8 cellular contexts compared by ENCODE assay signal in genomic region chr3:99023590-99024192, GRCh38.
DNase-seq lines count a peak whose midpoint lies in the region; ATAC-seq, FAIRE-seq and TF ChIP-seq lines count a peak whose summit lies in the region.

No MANE protein-coding gene starts in this region.

- H3K36me3 ChIP-seq in H1 (ENCODE audit: control insufficient read depth in 2 of 4, insufficient read depth in 4 of 4, low read length in 3 of 4), result no peaks in the 10 kb centered on the region
- no peaks in the 10 kb centered on the region for H3K36me3 ChIP-seq in osteoblast (ENCODE audit: insufficient read depth, low read length)

- H3K4ac ChIP-seq in H1 (replicated peaks; ENCODE audit: insufficient read length, low read depth, low read length), result no peak overlapping the region

- H3K4me3 ChIP-seq in H1 (ENCODE audit: extremely low read depth in 1 of 4, insufficient read depth in 2 of 4, low read depth in 3 of 4, low read length in 4 of 4), result no peak overlapping the region
- H3K4me3 ChIP-seq in osteoblast (ENCODE audit: insufficient read depth, low read length), result no peak overlapping the region

- H3K56ac ChIP-seq in H1 (replicated peaks; ENCODE audit: insufficient read length, low read depth, low read length), result no peak overlapping the region

- no peak overlapping the region for H3K9ac ChIP-seq in H1 (replicated peaks in 1 of 4; ENCODE audit: extremely low read depth in 1 of 4, low read depth in 3 of 4, low read length in 3 of 4)

- H3K4me1 ChIP-seq in H1 (replicated peaks in 1 of 4; ENCODE audit: control insufficient read depth in 3 of 4, insufficient read depth in 4 of 4, low read length in 3 of 4), result no peaks in the 10 kb centered on the region
- no peaks in the 10 kb centered on the region for H3K4me1 ChIP-seq in osteoblast (ENCODE audit: insufficient read depth, low read length)

- no peak overlapping the region for H2BK15ac ChIP-seq in H1 (ENCODE audit: low read length)

- H2BK20ac ChIP-seq in H1 (ENCODE audit: low read length), result no peak overlapping the region

- no peak overlapping the region for H3K23ac ChIP-seq in H1 (ENCODE audit: insufficient read length)

- H3K18ac ChIP-seq in H1 (ENCODE audit: extremely low read depth, low read length), result no peak overlapping the region

- H3K27me3 ChIP-seq in H1 (replicated peaks in 1 of 4; ENCODE audit: control insufficient read depth in 3 of 4, extremely low read depth in 1 of 4, insufficient read depth in 3 of 4, low read length in 3 of 4) (no peaks in the 10 kb centered on the region), osteoblast (ENCODE audit: insufficient read depth, low read length) (no peaks in the 10 kb centered on the region)

- no peak overlapping the region for H4K5ac ChIP-seq in H1 (ENCODE audit: insufficient read length, low read depth, low read length)

- TF ChIP-seq EP300 in H1 (IDR thresholded peaks at IDR 0.05; ENCODE audit: borderline replicate concordance in 1 of 2, low read depth in 2 of 2, low read length in 2 of 2), result no peak

- no peak overlapping the region for H2BK12ac ChIP-seq in H1 (ENCODE audit: low read depth, low read length)

- no peaks in the 10 kb centered on the region for H3K79me1 ChIP-seq in H1 (ENCODE audit: low read depth, low read length)

- H4K91ac ChIP-seq in H1 (replicated peaks; ENCODE audit: insufficient read length, low read length), result no peak overlapping the region

- 42% methylated on average over 2 of the region's 2 CpGs; no CpG with 5 or more reads in 1 of the 2 experiments for WGBS in H1 (ENCODE audit: extremely low coverage in 1 of 2, insufficient coverage in 1 of 2, insufficient read length in 1 of 2, insufficient replicate concordance in 2 of 2, low coverage in 1 of 2, low lambda C conversion rate in 2 of 2, missing lambda C conversion rate in 1 of 2), 2 experiments

- ATAC-seq in HG02840 (IDR thresholded peaks at IDR 0.05; ENCODE audit: low FRiP score, unreplicated experiment), result peak; percentile 74

- H2BK5ac ChIP-seq in H1 (ENCODE audit: low read depth, low read length), result no peak overlapping the region

- H3K14ac ChIP-seq in H1 (ENCODE audit: insufficient read length), result no peak overlapping the region

- H3K4me2 ChIP-seq in H1 (ENCODE audit: insufficient read depth in 1 of 2, low read depth in 2 of 2, low read length in 2 of 2) (no peak overlapping the region), osteoblast (ENCODE audit: insufficient read depth, low read length) (no peak overlapping the region)

- H4K20me1 ChIP-seq in H1 (replicated peaks in 1 of 2; ENCODE audit: control insufficient read depth in 1 of 2, insufficient read depth in 2 of 2, low read length in 2 of 2) (no peaks in the 10 kb centered on the region), osteoblast (ENCODE audit: insufficient read depth, low read length) (no peaks in the 10 kb centered on the region)

- H2AK5ac ChIP-seq in H1 (ENCODE audit: low read depth, low read length), result no peak overlapping the region

- POLR2A ChIA-PET in H1 (lab: Charles Lee; ENCODE audit: partially characterized antibody), result no interaction called here

- H3K79me2 ChIP-seq in H1 (ENCODE audit: control insufficient read depth in 1 of 2, insufficient read depth in 2 of 2, low read length in 2 of 2), result no peaks in the 10 kb centered on the region
- H3K79me2 ChIP-seq in osteoblast (ENCODE audit: insufficient read depth, low read length), result no peaks in the 10 kb centered on the region

- H2BK120ac ChIP-seq in H1 (replicated peaks; ENCODE audit: low read depth, low read length), result no peak overlapping the region

- no peaks in the 10 kb centered on the region for H3K23me2 ChIP-seq in H1 (ENCODE audit: low read depth, low read length)

- FAIRE-seq in GM12892 (lab: Jason Lieb, UNC) (peak; percentile 70), H1 (lab: Jason Lieb, UNC) (peak; percentile 68)

- no peak overlapping the region for H4K8ac ChIP-seq in H1 (ENCODE audit: extremely low read depth, insufficient read depth, low read length)

- peak in 2 of 3 experiments; percentile 47 to 53; a peak in 2 of 4 replicates for TF ChIP-seq CTCF in H1 (IDR thresholded peaks at IDR 0.05; ENCODE audit: control extremely low read depth in 1 of 3, insufficient read depth in 1 of 3, low read depth in 1 of 3, low read length in 3 of 3)
- TF ChIP-seq CTCF in osteoblast (IDR thresholded peaks at IDR 0.05; ENCODE audit: extremely low read depth, low read depth, low read length), result peak; percentile 74

- CTCF ChIA-PET in H1 (lab: Charles Lee; ENCODE audit: partially characterized antibody), result interaction anchor here (0.6 to 2.4 kb wide), 23 partner anchors 8 to 1866 kb away, joined by 3 to 14 read pairs (median 4); no protein-coding TSS in a partner anchor

- TF ChIP-seq POLR2A in GM12892 (IDR thresholded peaks at IDR 0.05; ENCODE audit: low read depth, low read length) (no peak), H1 (IDR thresholded peaks at IDR 0.05; ENCODE audit: control extremely low read depth in 1 of 2, low read depth in 2 of 2, low read length in 2 of 2) (no peak)

- peak; percentile 69 to 72 for TF ChIP-seq RAD21 in H1 (IDR thresholded peaks at IDR 0.05 in 1 of 2, conservative IDR thresholded peaks at IDR 0.05 in 1 of 2; ENCODE audit: low read depth in 2 of 2, low read length in 2 of 2)

- DNase-seq in ACHN (peak; percentile 38), GM12892 (ENCODE audit: insufficient read length) (no peak), NCI-H526 treated with DMSO at 0.1 percent for 48 hours (lab: John Stamatoyannopoulos, UW) (peak; percentile 6), H1 (ENCODE audit: low read depth in 1 of 2, low spot score in 2 of 2) (no peak), osteoblast (ENCODE audit: insufficient read length, low spot score, missing footprints) (peak; percentile 5), GF-D8 (lab: John Stamatoyannopoulos, UW) (no peak)
- DNase-seq in stimulated activated CD4-positive, alpha-beta T cell treated with anti-CD3 and anti-CD28 coated beads, Interleukin-1b, Interleukin-23, amount 100 ng/mL, for 48 hours, result no peak

- no peak overlapping the region for H3K27ac ChIP-seq in H1 (ENCODE audit: low read depth, low read length)
- H3K27ac ChIP-seq in osteoblast (ENCODE audit: low read depth, low read length), result no peak overlapping the region

- in situ Hi-C loops in ACHN (cut with HindIII; ENCODE audit: low pct_ligation_motif_present, low pct_unique_long_range_greater_than_20kb, low sequenced_read_pairs), result no loop called here

- H3K9me3 ChIP-seq in H1 (ENCODE audit: insufficient read depth in 2 of 2, low read depth in 1 of 2, low read length in 1 of 2), result no peaks in the 10 kb centered on the region
- H3K9me3 ChIP-seq in osteoblast (ENCODE audit: low read depth, low read length), result no peaks in the 10 kb centered on the region

- no peak overlapping the region for H2AFZ ChIP-seq in H1 (ENCODE audit: low read length)
- no peak overlapping the region for H2AFZ ChIP-seq in osteoblast (ENCODE audit: low read length)

TF ChIP-seq in H1, 55 proteins besides CTCF, POLR2A, EP300 and RAD21:
- TF ChIP-seq SAP30 (IDR thresholded peaks at IDR 0.05; ENCODE audit: insufficient read depth, insufficient replicate concordance, low read length) (no peak), POLR2AphosphoS5 (IDR thresholded peaks at IDR 0.05; ENCODE audit: low read depth, low read length) (no peak), CREB1 (IDR thresholded peaks at IDR 0.05) (no peak), FOSL1 (IDR thresholded peaks at IDR 0.05; ENCODE audit: insufficient read depth, low read depth, low read length) (no peak), MAFK (IDR thresholded peaks at IDR 0.05; ENCODE audit: low read depth, low read length) (no peak), SIN3A (conservative IDR thresholded peaks at IDR 0.05 in 1 of 2, IDR thresholded peaks at IDR 0.05 in 1 of 2; ENCODE audit: low read depth in 1 of 2, low read length in 2 of 2) (no peak), SP1 (IDR thresholded peaks at IDR 0.05; ENCODE audit: low read depth, low read length) (no peak), CTBP2 (IDR thresholded peaks at IDR 0.05; ENCODE audit: borderline replicate concordance, insufficient read depth, insufficient read length, low read length) (no peak), TAF1 (IDR thresholded peaks at IDR 0.05; ENCODE audit: low read depth, low read length) (no peak), BRCA1 (IDR thresholded peaks at IDR 0.05; ENCODE audit: low read depth, low read length) (no peak), KDM4A (IDR thresholded peaks at IDR 0.05; ENCODE audit: low read depth, low read length, severe bottlenecking) (no peak), SUZ12 (IDR thresholded peaks at IDR 0.05; ENCODE audit: low read length) (no peak), GABPA (IDR thresholded peaks at IDR 0.05; ENCODE audit: borderline replicate concordance, insufficient read depth, low read length) (no peak), HDAC2 (IDR thresholded peaks at IDR 0.05; ENCODE audit: borderline replicate concordance in 1 of 2, low read depth in 2 of 2, low read length in 2 of 2) (no peak), SP2 (IDR thresholded peaks at IDR 0.05; ENCODE audit: low read length) (no peak)

Comparison
In these comparisons a context has a peak if more than half of its experiments do, and no peak if none do; other contexts are left out.
1. DNase-seq: peak in ACHN (single experiment), NCI-H526 treated with DMSO at 0.1 percent for 48 hours (single experiment) and osteoblast (single experiment); none in GM12892 (single experiment), H1 (0 of 2), GF-D8 (single experiment) and stimulated activated CD4-positive, alpha-beta T cell treated with anti-CD3 and anti-CD28 coated beads, Interleukin-1b, Interleukin-23, amount 100 ng/mL, for 48 hours (single experiment).